In genomic region chr15:41411031-41411430, GRCh38 we compare ENCODE assay signal across 1 cellular context.
TF ChIP-seq lines count a peak whose summit lies in the region.

No MANE protein-coding gene starts in this region.

TF ChIP-seq in GM23338, 12 proteins besides CTCF, POLR2A, EP300 and RAD21 (continued from another document):
- no peak for TF ChIP-seq ZNF462 (CRISPR knock-in tag; IDR thresholded peaks at IDR 0.05)
- TF ChIP-seq REST (IDR thresholded peaks at IDR 0.05; ENCODE audit: unreplicated experiment) = no peak
- TF ChIP-seq, protein P1, sequence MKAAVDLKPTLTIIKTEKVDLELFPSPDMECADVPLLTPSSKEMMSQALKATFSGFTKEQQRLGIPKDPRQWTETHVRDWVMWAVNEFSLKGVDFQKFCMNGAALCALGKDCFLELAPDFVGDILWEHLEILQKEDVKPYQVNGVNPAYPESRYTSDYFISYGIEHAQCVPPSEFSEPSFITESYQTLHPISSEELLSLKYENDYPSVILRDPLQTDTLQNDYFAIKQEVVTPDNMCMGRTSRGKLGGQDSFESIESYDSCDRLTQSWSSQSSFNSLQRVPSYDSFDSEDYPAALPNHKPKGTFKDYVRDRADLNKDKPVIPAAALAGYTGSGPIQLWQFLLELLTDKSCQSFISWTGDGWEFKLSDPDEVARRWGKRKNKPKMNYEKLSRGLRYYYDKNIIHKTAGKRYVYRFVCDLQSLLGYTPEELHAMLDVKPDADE (IDR thresholded peaks at IDR 0.05) = no peak
- no peak for TF ChIP-seq POLR2AphosphoS5 (IDR thresholded peaks at IDR 0.05; ENCODE audit: low read depth)
- TF ChIP-seq CREB1 (CRISPR knock-in tag; IDR thresholded peaks at IDR 0.05; ENCODE audit: low read depth) = no peak
- TF ChIP-seq STAT1 (IDR thresholded peaks at IDR 0.05; ENCODE audit: unreplicated experiment) = no peak
- TF ChIP-seq NANOG (IDR thresholded peaks at IDR 0.05; ENCODE audit: borderline replicate concordance) = no peak
TF ChIP-seq in GM23338: peak in this region for 0.
